22 cellular contexts compared by ENCODE assay signal in the genomic region with DNA sequence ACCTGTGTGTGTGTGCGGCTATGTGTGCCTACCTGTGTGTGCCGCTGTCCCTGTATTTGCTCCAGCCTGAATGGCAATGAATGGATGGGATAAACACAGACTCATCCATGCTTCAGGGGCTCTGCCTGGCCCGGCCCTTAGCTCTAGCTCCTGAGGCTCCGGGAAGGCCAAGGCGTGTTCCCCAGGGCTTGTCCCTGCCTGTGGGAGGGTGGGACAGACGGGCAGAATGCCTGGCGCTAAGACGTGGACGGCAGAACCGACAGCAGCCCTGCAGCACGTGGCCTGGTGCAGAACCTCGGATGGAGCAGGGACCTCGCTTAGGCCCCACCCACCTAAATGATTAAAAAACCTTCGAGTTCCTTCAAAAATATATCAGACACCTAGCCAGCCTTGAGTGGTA. TPM values are rescaled to one million over a fixed set of nuclear protein-coding genes. Genes with fewer than 3 reads are reported as not detected.
DNase-seq lines count a peak whose midpoint lies in the region; ATAC-seq, FAIRE-seq and TF ChIP-seq lines count a peak whose summit lies in the region.
"Had no signal": no experiment of that assay in that cellular context is flagged by ENCODE, and none has a peak within 500 bp of the region (broad histone marks: within the 10 kb centered on the region; RNA-seq: fewer than 3 reads in every experiment).

No MANE protein-coding gene starts in this region.

- TF ChIP-seq POLR2A in stomach (IDR thresholded peaks at IDR 0.05): no peak

- no peaks in the 10 kb centered on the region for H3K79me2 ChIP-seq in keratinocyte (ENCODE audit: control insufficient read depth, insufficient read depth, low read length)
- H3K79me2 ChIP-seq: parathyroid adenoma had no signal

- H2AFZ ChIP-seq in keratinocyte (ENCODE audit: control insufficient read depth, low read length): no peak overlapping the region
- H2AFZ ChIP-seq: parathyroid adenoma had no signal

- H3K4me1 ChIP-seq in keratinocyte (ENCODE audit: control insufficient read depth, extremely low read depth, insufficient read depth, low read length): no peaks in the 10 kb centered on the region
- H3K4me1 ChIP-seq in stomach: peaks cover 22 to 59% (median 41%) of the 10 kb centered on the region in 4 donors
- H3K4me1 ChIP-seq: parathyroid adenoma had no signal

- H3K9me3 Mint-ChIP-seq in activated CD4-positive, alpha-beta memory T cell treated with anti-CD3 and anti-CD28 coated beads for 36 hours: peaks cover 5% of the 10 kb centered on the region
- H3K9me3 Mint-ChIP-seq in activated CD4-positive, alpha-beta memory T cell treated with anti-CD3 and anti-CD28 coated beads, Interleukin-2, amount 10 ng/mL, durations not matched to agents 7 days and 5 days: peaks cover 14% of the 10 kb centered on the region
- H3K9me3 Mint-ChIP-seq: activated T-helper 1 cell treated with anti-CD3 and anti-CD28 coated beads, Interleukin-12 subunit alpha, Interleukin-12 subunit beta, Interleukin-2, Interleukin-4 antibody, amounts not matched to agents 30 ng/mL and 10 ng/mL and 1 ng/mL, durations not matched to agents 14 hours and 24 hours and 36 hours had no signal

- peaks cover 5% of the 10 kb centered on the region for H3K4me1 Mint-ChIP-seq in activated CD4-positive, alpha-beta memory T cell treated with anti-CD3 and anti-CD28 coated beads for 36 hours (ENCODE audit: low read depth)
- H3K4me1 Mint-ChIP-seq in activated CD4-positive, alpha-beta memory T cell treated with anti-CD3 and anti-CD28 coated beads, Interleukin-2, amount 10 ng/mL, durations not matched to agents 7 days and 5 days: peaks cover 2% of the 10 kb centered on the region

- no peak for ATAC-seq in HG02938 (IDR thresholded peaks at IDR 0.05; ENCODE audit: unreplicated experiment)
- ATAC-seq: HCT116, left colon had no signal

- H3K4me2 ChIP-seq in keratinocyte (ENCODE audit: control insufficient read depth, extremely low read depth, insufficient read depth, low read depth, low read length): no peak overlapping the region
- H3K4me2 ChIP-seq: BLaER1 treated with 17β-estradiol and CSF1 and Interleukin-3, amounts not matched to agents 10 nM and 100 nM had no signal

- FAIRE-seq in bronchial epithelial cell (lab: Jason Lieb, UNC) (no peak), keratinocyte (lab: Jason Lieb, UNC) (peak; percentile 72)
- FAIRE-seq: D721Med, G401.6 had no signal

- H3K27ac Mint-ChIP-seq in activated CD4-positive, alpha-beta memory T cell treated with anti-CD3 and anti-CD28 coated beads for 36 hours: peak overlapping the region; percentile 11
- H3K27ac Mint-ChIP-seq in activated CD4-positive, alpha-beta memory T cell treated with anti-CD3 and anti-CD28 coated beads, Interleukin-2, amount 10 ng/mL, durations not matched to agents 7 days and 5 days: no peak overlapping the region
- H3K27ac Mint-ChIP-seq: activated T-helper 1 cell treated with anti-CD3 and anti-CD28 coated beads, Interleukin-12 subunit alpha, Interleukin-12 subunit beta, Interleukin-2, Interleukin-4 antibody, amounts not matched to agents 30 ng/mL and 10 ng/mL and 1 ng/mL, durations not matched to agents 14 hours and 24 hours and 36 hours had no signal

- dilution Hi-C loops in keratinocyte (cut with MboI; ENCODE audit: extremely low pct_ligation_motif_present, low sequenced_read_pairs): no loop called here

- no peaks in the 10 kb centered on the region for H3K36me3 ChIP-seq in bronchial epithelial cell (ENCODE audit: control insufficient read depth, insufficient read depth, low read length)
- no peaks in the 10 kb centered on the region for H3K36me3 ChIP-seq in keratinocyte (ENCODE audit: control insufficient read depth in 2 of 2, extremely low read depth in 1 of 2, insufficient read depth in 2 of 2, low read length in 2 of 2)
- peaks cover 0 to 4% (median 0%) of the 10 kb centered on the region in 4 donors for H3K36me3 ChIP-seq in stomach

- H3K4me3 Mint-ChIP-seq in activated CD4-positive, alpha-beta memory T cell treated with anti-CD3 and anti-CD28 coated beads for 36 hours: no peak overlapping the region
- no peak overlapping the region for H3K4me3 Mint-ChIP-seq in activated CD4-positive, alpha-beta memory T cell treated with anti-CD3 and anti-CD28 coated beads, Interleukin-2, amount 10 ng/mL, durations not matched to agents 7 days and 5 days
- H3K4me3 Mint-ChIP-seq: activated T-helper 1 cell treated with anti-CD3 and anti-CD28 coated beads, Interleukin-12 subunit alpha, Interleukin-12 subunit beta, Interleukin-2, Interleukin-4 antibody, amounts not matched to agents 30 ng/mL and 10 ng/mL and 1 ng/mL, durations not matched to agents 14 hours and 24 hours and 36 hours had no signal

- H3K27me3 Mint-ChIP-seq in activated CD4-positive, alpha-beta memory T cell treated with anti-CD3 and anti-CD28 coated beads for 36 hours: no peaks in the 10 kb centered on the region
- H3K27me3 Mint-ChIP-seq in activated CD4-positive, alpha-beta memory T cell treated with anti-CD3 and anti-CD28 coated beads, Interleukin-2, amount 10 ng/mL, durations not matched to agents 7 days and 5 days: no peaks in the 10 kb centered on the region

- H3K36me3 Mint-ChIP-seq in activated CD4-positive, alpha-beta memory T cell treated with anti-CD3 and anti-CD28 coated beads for 36 hours: peaks cover 16% of the 10 kb centered on the region
- peaks cover 49% of the 10 kb centered on the region for H3K36me3 Mint-ChIP-seq in activated CD4-positive, alpha-beta memory T cell treated with anti-CD3 and anti-CD28 coated beads, Interleukin-2, amount 10 ng/mL, durations not matched to agents 7 days and 5 days (ENCODE audit: low read depth)

- H3K4me3 ChIP-seq in bronchial epithelial cell (ENCODE audit: low read depth, low read length) (no peak overlapping the region), keratinocyte (ENCODE audit: control insufficient read depth in 2 of 3, extremely low read depth in 1 of 3, insufficient read depth in 2 of 3, low read depth in 1 of 3, low read length in 3 of 3) (no peak overlapping the region), stomach (no peak overlapping the region)
- H3K4me3 ChIP-seq: BLaER1 treated with 17β-estradiol and CSF1 and Interleukin-3, amounts not matched to agents 10 nM and 100 nM had no signal

- intact Hi-C loops in activated CD4-positive, alpha-beta memory T cell treated with anti-CD3 and anti-CD28 coated beads for 36 hours (cut with micrococcal nuclease): no loop called here
- intact Hi-C loops in stomach (cut with DNase I; ENCODE audit: low total_unique reads): no loop called here

- POLR2A ChIA-PET in activated CD4-positive, alpha-beta memory T cell treated with anti-CD3 and anti-CD28 coated beads for 36 hours (lab: Charles Lee): no interaction called here
- POLR2A ChIA-PET in activated CD4-positive, alpha-beta memory T cell treated with anti-CD3 and anti-CD28 coated beads, Interleukin-2, amount 10 ng/mL, durations not matched to agents 7 days and 5 days (lab: Charles Lee): no interaction called here

- WGBS in stomach, 5 donors: 60 to 73% (median 72%) methylated on average over 14 of the region's 14 CpGs

- H3K27me3 ChIP-seq in bronchial epithelial cell (ENCODE audit: control insufficient read depth, insufficient read depth, low read length) (no peaks in the 10 kb centered on the region), keratinocyte (ENCODE audit: control insufficient read depth, extremely low read depth, insufficient read depth, low read length) (peaks cover 10% of the 10 kb centered on the region), stomach (no peaks in the 10 kb centered on the region)
- H3K27me3 ChIP-seq: BLaER1 treated with 17β-estradiol and CSF1 and Interleukin-3, amounts not matched to agents 10 nM and 100 nM had no signal

- H3K9ac ChIP-seq in keratinocyte (ENCODE audit: control insufficient read depth, extremely low read depth, insufficient read depth, low read length): no peak overlapping the region
- H3K9ac ChIP-seq: BLaER1 treated with 17β-estradiol and CSF1 and Interleukin-3, amounts not matched to agents 10 nM and 100 nM; parathyroid adenoma had no signal

- no peak for TF ChIP-seq CTCF in bronchial epithelial cell (IDR thresholded peaks at IDR 0.05; ENCODE audit: insufficient read depth, low read length, severe bottlenecking)
- no peak for TF ChIP-seq CTCF in keratinocyte (optimal IDR thresholded peaks at IDR 0.05 in 1 of 3, IDR thresholded peaks at IDR 0.05 in 1 of 3, conservative IDR thresholded peaks at IDR 0.05 in 1 of 3; ENCODE audit: extremely low read depth in 1 of 3, insufficient read depth in 2 of 3, low read length in 3 of 3)
- TF ChIP-seq CTCF in stomach (IDR thresholded peaks at IDR 0.05): no peak

- H4K20me1 ChIP-seq in keratinocyte (ENCODE audit: control insufficient read depth, extremely low read depth, insufficient read depth, low read length): peaks cover 4% of the 10 kb centered on the region

- H3K9me1 ChIP-seq in keratinocyte (ENCODE audit: control insufficient read depth, extremely low read depth, insufficient read depth, low read length): no peaks in the 10 kb centered on the region

- TF ChIP-seq EP300 in stomach (IDR thresholded peaks at IDR 0.05): no peak

- no peak overlapping the region for H3K27ac ChIP-seq in keratinocyte (ENCODE audit: control insufficient read depth, insufficient read depth, low read length)
- H3K27ac ChIP-seq in stomach: peak overlapping the region in 3 of 5 donors; percentile 25 to 71 (median 53)
- H3K27ac ChIP-seq: BLaER1 treated with 17β-estradiol and CSF1 and Interleukin-3, amounts not matched to agents 10 nM and 100 nM; parathyroid adenoma had no signal

- CTCF ChIA-PET in activated CD4-positive, alpha-beta memory T cell treated with anti-CD3 and anti-CD28 coated beads for 36 hours (lab: Charles Lee): no interaction called here
- CTCF ChIA-PET in activated CD4-positive, alpha-beta memory T cell treated with anti-CD3 and anti-CD28 coated beads, Interleukin-2, amount 10 ng/mL, durations not matched to agents 7 days and 5 days (lab: Charles Lee): no interaction called here

- DNase-seq in activated CD4-positive, alpha-beta memory T cell treated with anti-CD3 and anti-CD28 coated beads for 36 hours: no peak
- DNase-seq in activated CD4-positive, alpha-beta memory T cell treated with anti-CD3 and anti-CD28 coated beads, Interleukin-2, amount 10 ng/mL, durations not matched to agents 7 days and 5 days: no peak
- peak; percentile 26 for DNase-seq in bronchial epithelial cell (ENCODE audit: low read depth)
- DNase-seq in keratinocyte (ENCODE audit: low read depth, low spot score): no peak
- no peak for DNase-seq in stomach
- DNase-seq in activated naive CD4-positive, alpha-beta T cell treated with Interleukin-2 at 50 U/mL for 16 hours: no peak
- DNase-seq in middle frontal gyrus (ENCODE audit: extremely low spot score, low spot score): no peak
- DNase-seq: 8988T; caudate nucleus; left colon; NCI-H1105 treated with DMSO at 0.1 percent for 48 hours; NCI-H526 treated with DMSO at 0.1 percent for 48 hours; SIG-M5; stimulated activated CD4-positive, alpha-beta T cell treated with anti-CD3 and anti-CD28 coated beads, Interleukin-4, amount 100 ng/mL, for 1 hour; T-helper 2 cell had no signal

- H3K9me3 ChIP-seq in keratinocyte (ENCODE audit: control insufficient read depth, low read depth, low read length) (no peaks in the 10 kb centered on the region), stomach (no peaks in the 10 kb centered on the region)

RNA-seq across cellular contexts. Expression of a gene that starts 57.8 kb away (rescaled TPM):
- total RNA-seq in activated CD4-positive, alpha-beta memory T cell treated with anti-CD3 and anti-CD28 coated beads for 36 hours: 1 to 10 TPM; 1.5 to 1.8 TPM
- total RNA-seq in activated CD4-positive, alpha-beta memory T cell treated with anti-CD3 and anti-CD28 coated beads, Interleukin-2, amount 10 ng/mL, durations not matched to agents 7 days and 5 days: 1 to 10 TPM; 2.5 to 2.9 TPM
- total RNA-seq in bronchial epithelial cell: not detected in 2 replicates
- 0.03 to 0.10 TPM in 2 of 3 replicates, not detected in the other for polyA plus RNA-seq in keratinocyte
- not detected for polyA plus RNA-seq in keratinocyte (2011; ENCODE audit: low read depth)
- polyA plus RNA-seq in keratinocyte (2011; cell fraction: cytosol; rRNA removed): 0.04 and 0.08 TPM in 2 replicates
- 0.32 and 0.92 TPM in 2 replicates for polyA plus RNA-seq in keratinocyte (2011; cell fraction: nucleus; rRNA removed)
- 0.03 and 0.06 TPM in 2 replicates for polyA plus RNA-seq in keratinocyte (2012; ENCODE audit: low replicate concordance)
- 0.19 to 2.3 TPM (median 1.0 TPM) in 3 replicates for polyA minus RNA-seq in keratinocyte
- polyA minus RNA-seq in keratinocyte (2011; cell fraction: cytosol; rRNA and poly(A)+ RNA removed): not detected
- 0.31 and 0.42 TPM in 2 replicates for polyA minus RNA-seq in keratinocyte (2011; cell fraction: nucleus; rRNA and poly(A)+ RNA removed)
- 10 to 100 TPM in 2 of 5 donors, 1 to 10 TPM in 1, under 1 TPM in 1, not detected in 1; 0.58 to 32.6 (median 12.0) TPM for total RNA-seq in stomach
- 10 to 100 TPM in 1 of 3 donors, 1 to 10 TPM in 1, under 1 TPM in 1; 0.95 to 17.6 (median 8.7) TPM for polyA plus RNA-seq in stomach
